3 cellular contexts compared by ENCODE assay signal in genomic region chr9:83927591-83927990, GRCh38.
TF ChIP-seq lines count a peak whose summit lies in the region.

No MANE protein-coding gene starts in this region.

TF ChIP-seq in IMR-90, 13 proteins besides CTCF, POLR2A, EP300 and RAD21:
- TF ChIP-seq MXI1 (IDR thresholded peaks at IDR 0.05; ENCODE audit: borderline replicate concordance, low read depth, low read length) = no peak
- TF ChIP-seq BHLHE40 (IDR thresholded peaks at IDR 0.05; ENCODE audit: low read depth, low read length) = no peak
- TF ChIP-seq CEBPB (IDR thresholded peaks at IDR 0.05; ENCODE audit: low read depth, low read length) = peak; percentile 59

TF ChIP-seq in K562, 482 proteins besides CTCF, POLR2A, EP300 and RAD21:
- TF ChIP-seq NRF1 (conservative IDR thresholded peaks at IDR 0.05 in 1 of 2, IDR thresholded peaks at IDR 0.05 in 1 of 2) = no peak
- no peak for TF ChIP-seq BRD4 (IDR thresholded peaks at IDR 0.05)
- no peak for TF ChIP-seq CBX3 (IDR thresholded peaks at IDR 0.05; ENCODE audit: borderline replicate concordance in 1 of 2, low read length in 2 of 2)
- TF ChIP-seq CGGBP1 (CRISPR knock-in tag; IDR thresholded peaks at IDR 0.05) = no peak
- TF ChIP-seq CBX1 (IDR thresholded peaks at IDR 0.05; ENCODE audit: low read depth) = no peak
- no peak for TF ChIP-seq ARID2 (IDR thresholded peaks at IDR 0.05)
- 0 out of 2 replicates have a peak, but pooled peaks have one; percentile 35 for TF ChIP-seq CEBPB (tag; IDR thresholded peaks at IDR 0.05)
- no peak for TF ChIP-seq ZBTB2 (IDR thresholded peaks at IDR 0.05)

TF ChIP-seq in HEK293T, 16 proteins besides CTCF, POLR2A, EP300 and RAD21:
- TF ChIP-seq ZNF384 (IDR thresholded peaks at IDR 0.05) = no peak
- TF ChIP-seq L3MBTL2 (conservative IDR thresholded peaks at IDR 0.05) = no peak
- TF ChIP-seq ARNT (IDR thresholded peaks at IDR 0.05) = no peak
- no peak for TF ChIP-seq HDGF (IDR thresholded peaks at IDR 0.05; ENCODE audit: borderline replicate concordance)
- TF ChIP-seq TARDBP (IDR thresholded peaks at IDR 0.05) = no peak
- no peak for TF ChIP-seq LEF1 (IDR thresholded peaks at IDR 0.05; ENCODE audit: borderline replicate concordance)
- no peak for TF ChIP-seq SP1 (IDR thresholded peaks at IDR 0.05)
- TF ChIP-seq PKNOX1 (IDR thresholded peaks at IDR 0.05) = no peak
TF ChIP-seq in HEK293T: peak in this region for 0.
